26 cellular contexts compared by ENCODE assay signal in the genomic region with DNA sequence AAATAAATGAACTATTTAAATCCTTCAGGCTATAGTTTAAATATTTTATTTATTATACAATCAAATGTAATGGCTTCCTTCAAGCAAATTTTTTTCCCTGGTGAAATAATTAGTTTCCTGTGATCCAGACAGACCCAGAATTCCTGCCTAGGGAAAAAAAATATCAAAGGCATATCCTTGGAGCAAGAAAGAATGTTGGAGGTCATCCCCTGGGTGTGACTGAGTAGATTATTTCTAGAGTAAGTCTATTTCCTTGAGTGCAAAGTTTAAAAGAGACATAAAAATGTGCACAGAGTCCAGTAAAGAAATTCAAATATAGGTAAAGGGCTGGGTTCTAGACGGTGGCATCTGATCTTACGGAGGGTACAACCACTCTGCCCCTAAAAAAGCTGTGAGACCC. TPM values are rescaled to one million over a fixed set of nuclear protein-coding genes. Genes with fewer than 3 reads are reported as not detected.
"Had no signal": no experiment of that assay in that cellular context is flagged by ENCODE, and none has a peak within 500 bp of the region (broad histone marks: within the 10 kb centered on the region; RNA-seq: fewer than 3 reads in every experiment).

No MANE protein-coding gene starts in this region.

- H3K27me3 ChIP-seq: breast epithelium, esophagus squamous epithelium, gastroesophageal sphincter, testis, upper lobe of left lung had no signal

- H3K27ac ChIP-seq: breast epithelium, coronary artery, esophagus squamous epithelium, gastroesophageal sphincter, left ventricle myocardium inferior, parathyroid adenoma, testis, upper lobe of left lung had no signal

- DNase-seq: activated CD4-positive, alpha-beta T cell treated with anti-CD3 and anti-CD28 coated beads for 36 hours; activated CD4-positive, alpha-beta T cell treated with anti-CD3 and anti-CD28 coated beads, Interleukin-2, amount 50 U/mL, for 4 hours; activated CD8-positive, alpha-beta memory T cell treated with anti-CD3 and anti-CD28 coated beads for 24 hours; activated CD8-positive, alpha-beta memory T cell treated with anti-CD3 and anti-CD28 coated beads, Interleukin-2, amount 50 U/mL, for 4 hours; activated naive CD4-positive, alpha-beta T cell treated with Interleukin-2 at 50 U/mL for 16 hours; activated naive CD8-positive, alpha-beta T cell treated with anti-CD3 and anti-CD28 coated beads, Interleukin-2, amount 10 ng/mL, durations not matched to agents 7 days and 5 days; activated T-cell treated with anti-CD3 and anti-CD28 coated beads, Interleukin-2, amount 50 U/mL, for 4 hours; amniotic stem cell; esophagus squamous epithelium; head of caudate nucleus; islet precursor cell; left ventricle myocardium inferior; nephron progenitor cell; stimulated activated CD4-positive, alpha-beta T cell treated with anti-CD3 and anti-CD28 coated beads, Interleukin-15, amount 100 ng/mL, for 24 hours; stimulated activated naive B cell treated with anti-CD40 and anti-IgM and Interleukin-4, amounts not matched to agents 10 μg/mL and 1 μg/mL and 100 μg/mL, for 72 hours; T1000; testis; upper lobe of left lung had no signal

- ATAC-seq: activated CD4-positive, alpha-beta T cell treated with anti-CD3 and anti-CD28 coated beads for 36 hours; activated T-cell treated with anti-CD3 and anti-CD28 coated beads, Interleukin-2, amount 50 U/mL, for 4 hours; gastroesophageal sphincter; sciatic nerve; stimulated activated naive B cell treated with anti-CD40 and anti-IgM and Interleukin-4, amounts not matched to agents 10 μg/mL and 1 μg/mL and 100 μg/mL, for 72 hours; WTC11 had no signal

- H3K9ac ChIP-seq: parathyroid adenoma had no signal

- H3K36me3 ChIP-seq: breast epithelium, esophagus squamous epithelium, gastroesophageal sphincter, left ventricle myocardium inferior, upper lobe of left lung had no signal

- H3K9me3 ChIP-seq: breast epithelium, esophagus squamous epithelium, gastroesophageal sphincter, left ventricle myocardium inferior, testis, upper lobe of left lung had no signal

- H3K4me3 ChIP-seq: breast epithelium, coronary artery, esophagus squamous epithelium, gastroesophageal sphincter, left ventricle myocardium inferior, smooth muscle cell, testis, upper lobe of left lung had no signal

- H3K4me1 ChIP-seq: breast epithelium, left ventricle myocardium inferior, parathyroid adenoma, testis had no signal

RNA-seq across cellular contexts. Expression of a gene that starts 32.2 kb away (rescaled TPM):
- total RNA-seq: T-helper 1 cell treated with Interleukin-12 subunit alpha and Interleukin-12 subunit beta and Interleukin-4 antibody, amounts not matched to agents 30 ng/mL and 1 ng/mL, for 36 hours had no signal
